In genomic region chrX:20056704-20057103, GRCh38 we compare ENCODE assay signal across 11 cellular contexts.
DNase-seq lines count a peak whose midpoint lies in the region; ATAC-seq, FAIRE-seq and TF ChIP-seq lines count a peak whose summit lies in the region.
"Had no signal": no experiment of that assay in that cellular context is flagged by ENCODE, and none has a peak within 500 bp of the region (broad histone marks: within the 10 kb centered on the region; RNA-seq: fewer than 3 reads in every experiment).

No MANE protein-coding gene starts in this region.

- H3K14ac ChIP-seq in H1 (ENCODE audit: insufficient read length): no peak overlapping the region

- no peak overlapping the region for H2BK15ac ChIP-seq in H1 (ENCODE audit: low read length)

- no peak overlapping the region for H2BK120ac ChIP-seq in H1 (replicated peaks; ENCODE audit: low read depth, low read length)

- no peak overlapping the region for H3K27ac Mint-ChIP-seq in activated CD8-positive, alpha-beta memory T cell treated with anti-CD3 and anti-CD28 coated beads, Interleukin-2, amount 10 ng/mL, durations not matched to agents 7 days and 5 days
- H3K27ac Mint-ChIP-seq: effector memory CD8-positive, alpha-beta T cell had no signal

- WGBS in H1 (ENCODE audit: extremely low coverage in 1 of 2, insufficient coverage in 1 of 2, insufficient read length in 1 of 2, insufficient replicate concordance in 2 of 2, low coverage in 1 of 2, low lambda C conversion rate in 2 of 2, missing lambda C conversion rate in 1 of 2), 2 experiments: 66% methylated on average over 7 of the region's 11 CpGs; no CpG with 5 or more reads in 1 of the 2 experiments

- H3K4me1 Mint-ChIP-seq in activated CD8-positive, alpha-beta memory T cell treated with anti-CD3 and anti-CD28 coated beads, Interleukin-2, amount 10 ng/mL, durations not matched to agents 7 days and 5 days: peaks cover 11% of the 10 kb centered on the region

- H3K23me2 ChIP-seq in H1 (ENCODE audit: low read depth, low read length): no peaks in the 10 kb centered on the region

- CTCF ChIA-PET in H1 (lab: Charles Lee; ENCODE audit: partially characterized antibody): interaction anchor here (1.0 to 1.3 kb wide), 2 partner anchors 56 to 152 kb away, joined by 3 to 4 read pairs; no protein-coding TSS in a partner anchor
- CTCF ChIA-PET in activated CD8-positive, alpha-beta memory T cell treated with anti-CD3 and anti-CD28 coated beads, Interleukin-2, amount 10 ng/mL, durations not matched to agents 7 days and 5 days (lab: Charles Lee): no interaction called here
- CTCF ChIA-PET in GM10248 (lab: Yijun Ruan, JAX): interaction anchor here (1.1 kb wide), 1 partner anchor 11 kb away, joined by 3 read pairs; no protein-coding TSS in a partner anchor

- H3K4me1 ChIP-seq in H1 (replicated peaks in 1 of 4; ENCODE audit: control insufficient read depth in 3 of 4, insufficient read depth in 4 of 4, low read length in 3 of 4): 0 out of 7 replicates have a peak, but pooled peaks cover 0 to 3% (median 0%) of the 10 kb centered on the region in 4 experiments

- H3K79me1 ChIP-seq in H1 (ENCODE audit: low read depth, low read length): no peaks in the 10 kb centered on the region

- H3K36me3 ChIP-seq in H1 (ENCODE audit: control insufficient read depth in 2 of 4, insufficient read depth in 4 of 4, low read length in 3 of 4): no peaks in the 10 kb centered on the region

- no peaks in the 10 kb centered on the region for H3K79me2 ChIP-seq in H1 (ENCODE audit: control insufficient read depth in 1 of 2, insufficient read depth in 2 of 2, low read length in 2 of 2)

- no peak overlapping the region for H3K4me3 ChIP-seq in H1 (ENCODE audit: extremely low read depth in 1 of 4, insufficient read depth in 2 of 4, low read depth in 3 of 4, low read length in 4 of 4)

- TF ChIP-seq RAD21 in H1 (IDR thresholded peaks at IDR 0.05 in 1 of 2, conservative IDR thresholded peaks at IDR 0.05 in 1 of 2; ENCODE audit: low read depth in 2 of 2, low read length in 2 of 2): no peak

- H4K20me1 ChIP-seq in H1 (replicated peaks in 1 of 2; ENCODE audit: control insufficient read depth in 1 of 2, insufficient read depth in 2 of 2, low read length in 2 of 2): no peaks in the 10 kb centered on the region

- H4K91ac ChIP-seq in H1 (replicated peaks; ENCODE audit: insufficient read length, low read length): no peak overlapping the region

- no peak overlapping the region for H3K23ac ChIP-seq in H1 (ENCODE audit: insufficient read length)

- ATAC-seq in GM21360 (IDR thresholded peaks at IDR 0.05; ENCODE audit: unreplicated experiment): peak; percentile 79
- no peak for ATAC-seq in activated CD8-positive, alpha-beta memory T cell treated with anti-CD3 and anti-CD28 coated beads, Interleukin-2, amount 10 ng/mL, durations not matched to agents 7 days and 5 days
- no peak for ATAC-seq in omental fat pad (ENCODE audit: low FRiP score)
- ATAC-seq: effector memory CD8-positive, alpha-beta T cell had no signal

- no peaks in the 10 kb centered on the region for H3K27me3 ChIP-seq in H1 (replicated peaks in 1 of 4; ENCODE audit: control insufficient read depth in 3 of 4, extremely low read depth in 1 of 4, insufficient read depth in 3 of 4, low read length in 3 of 4)

- no peak overlapping the region for H3K56ac ChIP-seq in H1 (replicated peaks; ENCODE audit: insufficient read length, low read depth, low read length)

- peak overlapping the region; percentile 85 for H4K8ac ChIP-seq in H1 (ENCODE audit: extremely low read depth, insufficient read depth, low read length)

- H2BK12ac ChIP-seq in H1 (ENCODE audit: low read depth, low read length): no peak overlapping the region

- H2AFZ ChIP-seq in H1 (ENCODE audit: low read length): no peak overlapping the region

- TF ChIP-seq EP300 in H1 (IDR thresholded peaks at IDR 0.05; ENCODE audit: borderline replicate concordance in 1 of 2, low read depth in 2 of 2, low read length in 2 of 2): no peak

- POLR2A ChIA-PET in H1 (lab: Charles Lee; ENCODE audit: partially characterized antibody): interaction anchor here (0.7 kb wide), 1 partner anchor 9 kb away, joined by 3 read pairs; no protein-coding TSS in a partner anchor
- POLR2A ChIA-PET in GM10248 (lab: Yijun Ruan, JAX): interaction anchor here (0.5 kb wide), 1 partner anchor 460 kb away, joined by 3 read pairs; no protein-coding TSS in a partner anchor

- H3K4me2 ChIP-seq in H1 (ENCODE audit: insufficient read depth in 1 of 2, low read depth in 2 of 2, low read length in 2 of 2): no peak overlapping the region

- no peak overlapping the region for H3K27ac ChIP-seq in H1 (ENCODE audit: low read depth, low read length)

- H4K5ac ChIP-seq in H1 (ENCODE audit: insufficient read length, low read depth, low read length): no peak overlapping the region

- H3K18ac ChIP-seq in H1 (ENCODE audit: extremely low read depth, low read length): no peak overlapping the region

- H3K9ac ChIP-seq in H1 (replicated peaks in 1 of 4; ENCODE audit: extremely low read depth in 1 of 4, low read depth in 3 of 4, low read length in 3 of 4): no peak overlapping the region

- no peak overlapping the region for H2AK5ac ChIP-seq in H1 (ENCODE audit: low read depth, low read length)

- no peaks in the 10 kb centered on the region for H3K9me3 ChIP-seq in H1 (ENCODE audit: insufficient read depth in 2 of 2, low read depth in 1 of 2, low read length in 1 of 2)

- H3K36me3 Mint-ChIP-seq in activated CD8-positive, alpha-beta memory T cell treated with anti-CD3 and anti-CD28 coated beads, Interleukin-2, amount 10 ng/mL, durations not matched to agents 7 days and 5 days: no peaks in the 10 kb centered on the region

- H2BK5ac ChIP-seq in H1 (ENCODE audit: low read depth, low read length): no peak overlapping the region

- no peak for TF ChIP-seq CTCF in H1 (IDR thresholded peaks at IDR 0.05; ENCODE audit: control extremely low read depth in 1 of 3, insufficient read depth in 1 of 3, low read depth in 1 of 3, low read length in 3 of 3)
- TF ChIP-seq CTCF in omental fat pad (IDR thresholded peaks at IDR 0.05): no peak
- no peak for TF ChIP-seq CTCF in GM10248 (IDR thresholded peaks at IDR 0.05; ENCODE audit: control extremely low read depth, extremely low read depth, low read depth, missing control alignments)

- H3K27me3 Mint-ChIP-seq in activated CD8-positive, alpha-beta memory T cell treated with anti-CD3 and anti-CD28 coated beads, Interleukin-2, amount 10 ng/mL, durations not matched to agents 7 days and 5 days: peaks cover 6% of the 10 kb centered on the region
- H3K27me3 Mint-ChIP-seq: effector memory CD8-positive, alpha-beta T cell had no signal

- no peak overlapping the region for H3K4ac ChIP-seq in H1 (replicated peaks; ENCODE audit: insufficient read length, low read depth, low read length)

- no peak for TF ChIP-seq POLR2A in H1 (IDR thresholded peaks at IDR 0.05; ENCODE audit: control extremely low read depth in 1 of 2, low read depth in 2 of 2, low read length in 2 of 2)

- no peaks in the 10 kb centered on the region for H3K9me3 Mint-ChIP-seq in activated CD8-positive, alpha-beta memory T cell treated with anti-CD3 and anti-CD28 coated beads, Interleukin-2, amount 10 ng/mL, durations not matched to agents 7 days and 5 days (ENCODE audit: low read depth)
- H3K9me3 Mint-ChIP-seq: effector memory CD8-positive, alpha-beta T cell had no signal

- no peak overlapping the region for H3K4me3 Mint-ChIP-seq in activated CD8-positive, alpha-beta memory T cell treated with anti-CD3 and anti-CD28 coated beads, Interleukin-2, amount 10 ng/mL, durations not matched to agents 7 days and 5 days
- H3K4me3 Mint-ChIP-seq: effector memory CD8-positive, alpha-beta T cell had no signal

- FAIRE-seq in H1 (lab: Jason Lieb, UNC): peak; percentile 42

- DNase-seq in COLO668 (lab: John Stamatoyannopoulos, UW; ENCODE audit: unreplicated experiment): peak; percentile 54
- peak; percentile 15 for DNase-seq in NCI-H2107 (lab: John Stamatoyannopoulos, UW)
- no peak for DNase-seq in H1 (ENCODE audit: low read depth in 1 of 2, low spot score in 2 of 2)
- DNase-seq in activated CD8-positive, alpha-beta memory T cell treated with anti-CD3 and anti-CD28 coated beads, Interleukin-2, amount 10 ng/mL, durations not matched to agents 7 days and 5 days: no peak
- DNase-seq in omental fat pad (ENCODE audit: low spot score): no peak
- no peak for DNase-seq in GM10248 (ENCODE audit: extremely low spot score)
- DNase-seq in T-helper 1 cell: no peak
- DNase-seq: activated CD4-positive, alpha-beta T cell treated with anti-CD3 and anti-CD28 coated beads for 48 hours; effector memory CD8-positive, alpha-beta T cell; NCI-H1048 had no signal

- no peak overlapping the region for H2BK20ac ChIP-seq in H1 (ENCODE audit: low read length)

TF ChIP-seq in H1, 55 proteins besides CTCF, POLR2A, EP300 and RAD21 (continues in another document):
- no peak for TF ChIP-seq CREB1 (IDR thresholded peaks at IDR 0.05)
- TF ChIP-seq POU5F1 (IDR thresholded peaks at IDR 0.05; ENCODE audit: low read depth, low read length): no peak
- no peak for TF ChIP-seq CBX8 (IDR thresholded peaks at IDR 0.05; ENCODE audit: borderline replicate concordance, low read depth, low read length)
- no peak for TF ChIP-seq POLR2AphosphoS5 (IDR thresholded peaks at IDR 0.05; ENCODE audit: low read depth, low read length)
- no peak for TF ChIP-seq RFX5 (IDR thresholded peaks at IDR 0.05; ENCODE audit: borderline replicate concordance, low read depth, low read length)
- TF ChIP-seq SIRT6 (IDR thresholded peaks at IDR 0.05; ENCODE audit: low read length): no peak
- TF ChIP-seq ASH2L (IDR thresholded peaks at IDR 0.05; ENCODE audit: low read length): no peak
- TF ChIP-seq CTBP2 (IDR thresholded peaks at IDR 0.05; ENCODE audit: borderline replicate concordance, insufficient read depth, insufficient read length, low read length): no peak

Comparison
In these comparisons a context has a peak if more than half of its experiments do, and no peak if none do; other contexts are left out.
1. DNase-seq: peak in COLO668 (single experiment) and NCI-H2107 (single experiment); none in H1 (0 of 2), activated CD8-positive, alpha-beta memory T cell treated with anti-CD3 and anti-CD28 coated beads, Interleukin-2, amount 10 ng/mL, durations not matched to agents 7 days and 5 days (single experiment), omental fat pad (single experiment), GM10248 (single experiment) and T-helper 1 cell (0 of 5).